ENCODE assay signal across 19 cellular contexts in the genomic region with DNA sequence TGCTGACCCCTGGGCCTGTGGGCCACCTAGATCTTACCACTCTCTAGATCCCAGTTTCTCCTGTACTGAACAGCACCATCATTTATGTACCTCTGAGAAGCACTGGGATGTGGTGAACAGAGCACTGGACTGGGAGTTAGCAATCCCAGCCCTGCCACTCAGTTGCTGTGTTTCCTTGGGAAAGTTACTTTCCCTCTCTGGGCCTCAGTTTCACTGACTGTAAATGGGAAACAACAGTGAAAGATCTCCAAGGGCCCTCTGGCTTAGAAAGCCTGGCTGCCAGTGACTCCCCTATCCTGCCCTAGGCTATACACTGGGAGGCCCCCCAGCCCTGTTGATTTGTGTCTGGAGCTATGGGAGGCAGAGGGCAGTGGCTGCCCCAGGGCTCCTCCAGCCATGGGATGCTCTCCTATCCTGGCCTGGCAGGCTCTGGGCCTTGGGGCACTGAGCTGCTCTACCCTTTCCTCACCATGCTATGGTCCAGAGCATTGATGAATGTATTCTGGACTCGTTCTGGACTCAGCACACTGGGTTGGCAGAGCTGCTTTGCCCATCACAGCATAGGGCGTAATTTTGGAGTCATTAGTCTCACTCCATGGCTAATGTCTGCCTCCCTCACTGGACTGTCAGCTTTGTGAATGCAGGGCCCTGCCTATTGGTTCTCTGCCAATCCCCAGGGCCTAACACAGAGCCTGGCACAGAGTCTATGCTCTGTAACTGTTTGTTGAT.
DNase-seq lines count a peak whose midpoint lies in the region; ATAC-seq, FAIRE-seq and TF ChIP-seq lines count a peak whose summit lies in the region.
"Had no signal": no experiment of that assay in that cellular context is flagged by ENCODE, and none has a peak within 500 bp of the region (broad histone marks: within the 10 kb centered on the region; RNA-seq: fewer than 3 reads in every experiment).

No MANE protein-coding gene starts in this region.

- H4K8ac ChIP-seq in H1 (ENCODE audit: extremely low read depth, insufficient read depth, low read length) = no peak overlapping the region

- H2BK120ac ChIP-seq in H1 (replicated peaks; ENCODE audit: low read depth, low read length) = no peak overlapping the region

- no peak overlapping the region for H3K27ac ChIP-seq in H1 (ENCODE audit: low read depth, low read length)
- H3K27ac ChIP-seq: tibial nerve had no signal

- no peak overlapping the region for H3K14ac ChIP-seq in H1 (ENCODE audit: insufficient read length)

- no peaks in the 10 kb centered on the region for H3K27me3 Mint-ChIP-seq in activated CD4-positive, alpha-beta T cell treated with anti-CD3 and anti-CD28 coated beads, Interleukin-2, amount 10 ng/mL, durations not matched to agents 7 days and 5 days

- peaks cover 9% of the 10 kb centered on the region; the same call in 1 of the 2 replicates for H3K23me2 ChIP-seq in H1 (ENCODE audit: low read depth, low read length)

- H3K4me1 ChIP-seq in H1 (replicated peaks in 1 of 4; ENCODE audit: control insufficient read depth in 3 of 4, insufficient read depth in 4 of 4, low read length in 3 of 4) = peaks cover 4 to 23% (median 13%) of the 10 kb centered on the region in 4 experiments

- no peak overlapping the region for H4K5ac ChIP-seq in H1 (ENCODE audit: insufficient read length, low read depth, low read length)

- peaks cover 0 to 5% (median 0%) of the 10 kb centered on the region in 4 experiments; a peak in 1 of 7 replicates for H3K27me3 ChIP-seq in H1 (replicated peaks in 1 of 4; ENCODE audit: control insufficient read depth in 3 of 4, extremely low read depth in 1 of 4, insufficient read depth in 3 of 4, low read length in 3 of 4)
- H3K27me3 ChIP-seq in H7 (ENCODE audit: control insufficient read depth, insufficient read depth, low read length) = no peaks in the 10 kb centered on the region
- H3K27me3 ChIP-seq: tibial nerve had no signal

- no peak overlapping the region for H2BK20ac ChIP-seq in H1 (ENCODE audit: low read length)

- POLR2A ChIA-PET in activated CD4-positive, alpha-beta T cell treated with anti-CD3 and anti-CD28 coated beads, Interleukin-2, amount 10 ng/mL, durations not matched to agents 7 days and 5 days (lab: Charles Lee) = interaction anchor here (0.5 kb wide), 1 partner anchor 1044 kb away, joined by 3 read pairs; no protein-coding TSS in a partner anchor
- POLR2A ChIA-PET in H1 (lab: Charles Lee; ENCODE audit: partially characterized antibody) = interaction anchor here (0.7 to 1.1 kb wide), 2 partner anchors 14 to 22 kb away, joined by 3 to 4 read pairs; no protein-coding TSS in a partner anchor

- no peak overlapping the region for H2AFZ ChIP-seq in H1 (ENCODE audit: low read length)

- H3K36me3 ChIP-seq in H1 (ENCODE audit: control insufficient read depth in 2 of 4, insufficient read depth in 4 of 4, low read length in 3 of 4) = no peaks in the 10 kb centered on the region
- no peaks in the 10 kb centered on the region for H3K36me3 ChIP-seq in H7 (replicated peaks; ENCODE audit: control insufficient read depth, insufficient read depth, low read length)
- H3K36me3 ChIP-seq: tibial nerve had no signal

- no peaks in the 10 kb centered on the region for H3K79me1 ChIP-seq in H1 (ENCODE audit: low read depth, low read length)

- no peaks in the 10 kb centered on the region for H3K9me3 ChIP-seq in H1 (ENCODE audit: insufficient read depth in 2 of 2, low read depth in 1 of 2, low read length in 1 of 2)
- H3K9me3 ChIP-seq: tibial nerve had no signal

- no peak overlapping the region; the same call in 1 of the 2 replicates for H2BK5ac ChIP-seq in H1 (ENCODE audit: low read depth, low read length)

- H3K4ac ChIP-seq in H1 (replicated peaks; ENCODE audit: insufficient read length, low read depth, low read length) = no peak overlapping the region

- no peak for FAIRE-seq in H1 (lab: Jason Lieb, UNC)

- TF ChIP-seq CTCF in H1 (IDR thresholded peaks at IDR 0.05; ENCODE audit: control extremely low read depth in 1 of 3, insufficient read depth in 1 of 3, low read depth in 1 of 3, low read length in 3 of 3) = no peak

- peak overlapping the region; percentile 3 for H3K27ac Mint-ChIP-seq in activated CD4-positive, alpha-beta T cell treated with anti-CD3 and anti-CD28 coated beads, Interleukin-2, amount 10 ng/mL, durations not matched to agents 7 days and 5 days

- no peak for TF ChIP-seq RAD21 in H1 (IDR thresholded peaks at IDR 0.05 in 1 of 2, conservative IDR thresholded peaks at IDR 0.05 in 1 of 2; ENCODE audit: low read depth in 2 of 2, low read length in 2 of 2)

- H3K4me3 ChIP-seq in H1 (ENCODE audit: extremely low read depth in 1 of 4, insufficient read depth in 2 of 4, low read depth in 3 of 4, low read length in 4 of 4) (no peak overlapping the region), H7 (ENCODE audit: insufficient read depth, low read depth, low read length) (no peak overlapping the region)
- H3K4me3 ChIP-seq: tibial nerve had no signal

- no peak for DNase-seq in activated CD4-positive, alpha-beta T cell treated with anti-CD3 and anti-CD28 coated beads, Interleukin-2, amount 10 ng/mL, durations not matched to agents 7 days and 5 days
- DNase-seq in activated CD4-positive, alpha-beta T cell treated with anti-CD3 and anti-CD28 coated beads for 1 hour = no peak
- DNase-seq in H1 (ENCODE audit: low read depth in 1 of 2, low spot score in 2 of 2) (no peak), mesenteric fat pad (ENCODE audit: low spot score) (peak; percentile 74), superior temporal gyrus (ENCODE audit: extremely low spot score) (peak; percentile 29), H7 (no peak), NCI-H524 treated with DMSO at 0.1 percent for 48 hours (lab: John Stamatoyannopoulos, UW) (no peak)
- DNase-seq: 8988T; activated CD4-positive, alpha-beta T cell treated with anti-CD3 and anti-CD28 coated beads, Interleukin-2, amount 50 U/mL, for 1 hour; activated T-cell treated with anti-CD3 and anti-CD28 coated beads, Interleukin-2, amount 50 U/mL, for 48 hours; hippocampal formation; Karpas-422; NCI-H1105; NCI-H2107; NCI-H526; stimulated activated CD4-positive, alpha-beta T cell treated with anti-CD3 and anti-CD28 coated beads, Interleukin-4, amount 100 ng/mL, for 1 hour had no signal

- H3K23ac ChIP-seq in H1 (ENCODE audit: insufficient read length) = no peak overlapping the region

- no peak for ATAC-seq in GM18502 (IDR thresholded peaks at IDR 0.05; ENCODE audit: poor library complexity, unreplicated experiment)
- ATAC-seq: SK-N-SH treated with all-trans-retinoic acid at 6 μM for 48 hours had no signal

- H4K91ac ChIP-seq in H1 (replicated peaks; ENCODE audit: insufficient read length, low read length) = no peak overlapping the region

- TF ChIP-seq POLR2A in H1 (IDR thresholded peaks at IDR 0.05; ENCODE audit: control extremely low read depth in 1 of 2, low read depth in 2 of 2, low read length in 2 of 2) = no peak

- no peaks in the 10 kb centered on the region for H3K36me3 Mint-ChIP-seq in activated CD4-positive, alpha-beta T cell treated with anti-CD3 and anti-CD28 coated beads, Interleukin-2, amount 10 ng/mL, durations not matched to agents 7 days and 5 days (ENCODE audit: low read depth)

- no peak overlapping the region for H3K4me2 ChIP-seq in H1 (ENCODE audit: insufficient read depth in 1 of 2, low read depth in 2 of 2, low read length in 2 of 2)

- TF ChIP-seq EP300 in H1 (IDR thresholded peaks at IDR 0.05; ENCODE audit: borderline replicate concordance in 1 of 2, low read depth in 2 of 2, low read length in 2 of 2) = no peak

- H3K9ac ChIP-seq in H1 (replicated peaks in 1 of 4; ENCODE audit: extremely low read depth in 1 of 4, low read depth in 3 of 4, low read length in 3 of 4) = no peak overlapping the region

- H3K56ac ChIP-seq in H1 (replicated peaks; ENCODE audit: insufficient read length, low read depth, low read length) = no peak overlapping the region

- H3K79me2 ChIP-seq in H1 (ENCODE audit: control insufficient read depth in 1 of 2, insufficient read depth in 2 of 2, low read length in 2 of 2) = no peaks in the 10 kb centered on the region

- H3K18ac ChIP-seq in H1 (ENCODE audit: extremely low read depth, low read length) = no peak overlapping the region; the same call in 1 of the 2 replicates

- WGBS in H1 (ENCODE audit: extremely low coverage in 1 of 2, insufficient coverage in 1 of 2, insufficient read length in 1 of 2, insufficient replicate concordance in 2 of 2, low coverage in 1 of 2, low lambda C conversion rate in 2 of 2, missing lambda C conversion rate in 1 of 2), 2 experiments = 100% methylated on average over 2 of the region's 2 CpGs; no CpG with 5 or more reads in 1 of the 2 experiments

- no peaks in the 10 kb centered on the region for H4K20me1 ChIP-seq in H1 (replicated peaks in 1 of 2; ENCODE audit: control insufficient read depth in 1 of 2, insufficient read depth in 2 of 2, low read length in 2 of 2)

- H3K4me3 Mint-ChIP-seq in activated CD4-positive, alpha-beta T cell treated with anti-CD3 and anti-CD28 coated beads, Interleukin-2, amount 10 ng/mL, durations not matched to agents 7 days and 5 days = no peak overlapping the region

- H2BK15ac ChIP-seq in H1 (ENCODE audit: low read length) = peak overlapping the region; percentile 46; the same call in 1 of the 2 replicates

- peaks cover 17% of the 10 kb centered on the region for H3K4me1 Mint-ChIP-seq in activated CD4-positive, alpha-beta T cell treated with anti-CD3 and anti-CD28 coated beads, Interleukin-2, amount 10 ng/mL, durations not matched to agents 7 days and 5 days

- H2AK5ac ChIP-seq in H1 (ENCODE audit: low read depth, low read length) = no peak overlapping the region

- H2BK12ac ChIP-seq in H1 (ENCODE audit: low read depth, low read length) = no peak overlapping the region

- H3K9me3 Mint-ChIP-seq in activated CD4-positive, alpha-beta T cell treated with anti-CD3 and anti-CD28 coated beads, Interleukin-2, amount 10 ng/mL, durations not matched to agents 7 days and 5 days = no peaks in the 10 kb centered on the region

- CTCF ChIA-PET in activated CD4-positive, alpha-beta T cell treated with anti-CD3 and anti-CD28 coated beads, Interleukin-2, amount 10 ng/mL, durations not matched to agents 7 days and 5 days (lab: Charles Lee) = interaction anchor here (1.1 to 1.7 kb wide), 3 partner anchors 10 to 16 kb away, joined by 3 to 4 read pairs (median 4); no protein-coding TSS in a partner anchor
- CTCF ChIA-PET in H1 (lab: Charles Lee; ENCODE audit: partially characterized antibody) = interaction anchor here (1.1 to 6.6 kb wide), 4 partner anchors 16 to 117 kb away, joined by 3 to 38 read pairs (median 6); no protein-coding TSS in a partner anchor

TF ChIP-seq in H1, 55 proteins besides CTCF, POLR2A, EP300 and RAD21:
- TF ChIP-seq TAF7 (optimal IDR thresholded peaks at IDR 0.05; ENCODE audit: borderline replicate concordance, low read depth, low read length) = no peak

Comparison
In these comparisons a context has a peak if more than half of its experiments do, and no peak if none do; other contexts are left out.
1. DNase-seq: peak in mesenteric fat pad (single experiment) and superior temporal gyrus (single experiment); none in activated CD4-positive, alpha-beta T cell treated with anti-CD3 and anti-CD28 coated beads, Interleukin-2, amount 10 ng/mL, durations not matched to agents 7 days and 5 days (single experiment), activated CD4-positive, alpha-beta T cell treated with anti-CD3 and anti-CD28 coated beads for 1 hour (single experiment), H1 (0 of 2), H7 (single experiment) and NCI-H524 treated with DMSO at 0.1 percent for 48 hours (single experiment).